Comparison of ENCODE assay signal across 8 cellular contexts in genomic region chr9:97038551-97038908, GRCh38. TPM values are rescaled to one million over a fixed set of nuclear protein-coding genes. Genes with fewer than 3 reads are reported as not detected.
DNase-seq lines count a peak whose midpoint lies in the region; ATAC-seq and TF ChIP-seq lines count a peak whose summit lies in the region.

No MANE protein-coding gene starts in this region.

- peak overlapping the region; percentile 87 for H3K4me2 ChIP-seq in hepatocyte

- peak overlapping the region; percentile 84 for H2AFZ ChIP-seq in hepatocyte

- no peak overlapping the region for H3K27ac ChIP-seq in hepatocyte

- TF ChIP-seq CTCF in hepatocyte (IDR thresholded peaks at IDR 0.05; ENCODE audit: poor library complexity), result no peak

- no peaks in the 10 kb centered on the region for H3K79me2 ChIP-seq in hepatocyte

- DNase-seq in DMS 273 (lab: John Stamatoyannopoulos, UW; ENCODE audit: unreplicated experiment) (peak; percentile 43), DMS 273 treated with DMSO at 0.1 percent for 48 hours (lab: John Stamatoyannopoulos, UW) (no peak), hepatocyte (ENCODE audit: low spot score) (no peak), AG08396 (ENCODE audit: low spot score) (no peak)
- no peak for DNase-seq in stimulated activated naive CD8-positive, alpha-beta T cell treated with anti-CD3 and anti-CD28 coated beads, Interleukin-15, Interleukin-2, amounts not matched to agents 100 U/mL and 50 U/mL, for 24 hours

- no peaks in the 10 kb centered on the region for H3K9me2 ChIP-seq in hepatocyte (replicated peaks; ENCODE audit: insufficient read depth)

- H3K4me1 ChIP-seq in hepatocyte (ENCODE audit: insufficient read depth), result no peaks in the 10 kb centered on the region

- 0% methylated on average over 7 of the region's 35 CpGs for WGBS in hepatocyte (ENCODE audit: low lambda C conversion rate, missing lambda C conversion rate)

- H3K9me3 ChIP-seq in hepatocyte (ENCODE audit: low read depth), result no peaks in the 10 kb centered on the region

- no peaks in the 10 kb centered on the region for H3K36me3 ChIP-seq in hepatocyte (replicated peaks; ENCODE audit: insufficient read depth, low read depth)

- H4K20me1 ChIP-seq in hepatocyte (ENCODE audit: insufficient read depth, poor library complexity, severe bottlenecking), result no peaks in the 10 kb centered on the region

- ATAC-seq in SK-N-SH treated with all-trans-retinoic acid at 6 μM for 48 hours (peak; percentile 16), GM19397 (IDR thresholded peaks at IDR 0.05; ENCODE audit: unreplicated experiment) (no peak), HG02623 (IDR thresholded peaks at IDR 0.05; ENCODE audit: unreplicated experiment) (no peak)
- peak; percentile 19 for ATAC-seq in stimulated activated naive CD8-positive, alpha-beta T cell treated with anti-CD3 and anti-CD28 coated beads, Interleukin-15, Interleukin-2, amounts not matched to agents 100 U/mL and 50 U/mL, for 24 hours

- H3K4me3 ChIP-seq in hepatocyte, result peak overlapping the region; percentile 48

- H3K27me3 ChIP-seq in hepatocyte, result peaks cover 2% of the 10 kb centered on the region

TF ChIP-seq in SK-N-SH treated with all-trans-retinoic acid at 6 μM for 48 hours, 23 proteins besides CTCF, POLR2A, EP300 and RAD21:
- TF ChIP-seq, protein P1, sequence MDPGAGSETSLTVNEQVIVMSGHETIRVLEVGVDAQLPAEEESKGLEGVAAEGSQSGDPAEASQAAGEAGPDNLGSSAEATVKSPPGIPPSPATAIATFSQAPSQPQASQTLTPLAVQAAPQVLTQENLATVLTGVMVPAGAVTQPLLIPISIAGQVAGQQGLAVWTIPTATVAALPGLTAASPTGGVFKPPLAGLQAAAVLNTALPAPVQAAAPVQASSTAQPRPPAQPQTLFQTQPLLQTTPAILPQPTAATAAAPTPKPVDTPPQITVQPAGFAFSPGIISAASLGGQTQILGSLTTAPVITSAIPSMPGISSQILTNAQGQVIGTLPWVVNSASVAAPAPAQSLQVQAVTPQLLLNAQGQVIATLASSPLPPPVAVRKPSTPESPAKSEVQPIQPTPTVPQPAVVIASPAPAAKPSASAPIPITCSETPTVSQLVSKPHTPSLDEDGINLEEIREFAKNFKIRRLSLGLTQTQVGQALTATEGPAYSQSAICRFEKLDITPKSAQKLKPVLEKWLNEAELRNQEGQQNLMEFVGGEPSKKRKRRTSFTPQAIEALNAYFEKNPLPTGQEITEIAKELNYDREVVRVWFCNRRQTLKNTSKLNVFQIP (CRISPR knock-in tag; IDR thresholded peaks at IDR 0.05; ENCODE audit: borderline replicate concordance, low read depth), result no peak
- TF ChIP-seq RARB (CRISPR knock-in tag; IDR thresholded peaks at IDR 0.05) (no peak), BACH2 (CRISPR knock-in tag; IDR thresholded peaks at IDR 0.05; ENCODE audit: borderline replicate concordance) (no peak)

RNA-seq across cellular contexts. Expression of gene CTSV, which starts 0.4 kb away (rescaled TPM):
- total RNA-seq in hepatocyte, result 106 and 107 TPM in 2 replicates
- 98.8 and 102 TPM in 2 replicates for polyA plus RNA-seq in hepatocyte

Comparison
In these comparisons a context has a peak if more than half of its experiments do, and no peak if none do; other contexts are left out.
1. ATAC-seq: peak in SK-N-SH treated with all-trans-retinoic acid at 6 μM for 48 hours (single experiment) and stimulated activated naive CD8-positive, alpha-beta T cell treated with anti-CD3 and anti-CD28 coated beads, Interleukin-15, Interleukin-2, amounts not matched to agents 100 U/mL and 50 U/mL, for 24 hours (single experiment); none in GM19397 (single experiment) and HG02623 (single experiment).